In genomic region chr6:2784930-2785329, GRCh38 we compare ENCODE assay signal across 24 cellular contexts.
"Had no signal": no experiment of that assay in that cellular context is flagged by ENCODE, and none has a peak within 500 bp of the region (broad histone marks: within the 10 kb centered on the region; RNA-seq: fewer than 3 reads in every experiment).

No MANE protein-coding gene starts in this region.

- DNase-seq: activated CD4-positive, alpha-beta T cell treated with anti-CD3 and anti-CD28 coated beads, Interleukin-2, amount 10 ng/mL, durations not matched to agents 7 days and 5 days; activated CD4-positive, CD25-positive, alpha-beta regulatory T cell; activated CD8-positive, alpha-beta memory T cell treated with anti-CD3 and anti-CD28 coated beads, Interleukin-2, amount 50 U/mL, for 4 hours; activated CD8-positive, alpha-beta T cell treated with anti-CD3 and anti-CD28 coated beads for 36 hours; activated naive CD4-positive, alpha-beta T cell; activated T-cell treated with anti-CD3 and anti-CD28 coated beads, Interleukin-2, amount 50 U/mL, for 72 hours; aorta; body of pancreas; central memory CD4-positive, alpha-beta T cell; MG63; NCI-H1105; NCI-H1436 treated with DMSO at 0.1 percent for 48 hours; NCI-H187; NCI-H2081; NCI-H446; PC-3; SHP77; T-helper 9 cell had no signal

- H3K27ac Mint-ChIP-seq: activated CD4-positive, alpha-beta T cell treated with anti-CD3 and anti-CD28 coated beads, Interleukin-2, amount 10 ng/mL, durations not matched to agents 7 days and 5 days; activated CD8-positive, alpha-beta T cell treated with anti-CD3 and anti-CD28 coated beads for 36 hours; activated naive CD4-positive, alpha-beta T cell treated with anti-CD3 and anti-CD28 coated beads, Interleukin-2, amount 50 U/mL, for 24 hours; activated T-cell treated with anti-CD3 and anti-CD28 coated beads, Interleukin-2, amount 50 U/mL, for 72 hours; T-helper 1 cell treated with Interleukin-12 subunit alpha and Interleukin-12 subunit beta and Interleukin-4 antibody, amounts not matched to agents 30 μg/mL and 1 μg/mL, for 36 hours had no signal

- H3K36me3 ChIP-seq: MG63 had no signal

- H3K4me2 ChIP-seq: KMS-11 had no signal

- H3K4me3 Mint-ChIP-seq: activated CD4-positive, alpha-beta T cell treated with anti-CD3 and anti-CD28 coated beads, Interleukin-2, amount 10 ng/mL, durations not matched to agents 7 days and 5 days; activated CD8-positive, alpha-beta T cell treated with anti-CD3 and anti-CD28 coated beads for 36 hours; activated naive CD4-positive, alpha-beta T cell treated with anti-CD3 and anti-CD28 coated beads, Interleukin-2, amount 50 U/mL, for 24 hours; activated T-cell treated with anti-CD3 and anti-CD28 coated beads, Interleukin-2, amount 50 U/mL, for 72 hours; IgD-negative memory B cell; T-helper 1 cell treated with Interleukin-12 subunit alpha and Interleukin-12 subunit beta and Interleukin-4 antibody, amounts not matched to agents 30 μg/mL and 1 μg/mL, for 36 hours had no signal

- H3K27ac ChIP-seq: body of pancreas, KMS-11 had no signal

- H3K4me3 ChIP-seq: body of pancreas, MG63 had no signal

- ATAC-seq: activated CD8-positive, alpha-beta T cell treated with anti-CD3 and anti-CD28 coated beads for 36 hours; activated T-cell treated with anti-CD3 and anti-CD28 coated beads, Interleukin-2, amount 50 U/mL, for 72 hours; body of pancreas; PC-3 had no signal

- H3K27me3 Mint-ChIP-seq: activated CD4-positive, alpha-beta T cell treated with anti-CD3 and anti-CD28 coated beads, Interleukin-2, amount 10 ng/mL, durations not matched to agents 7 days and 5 days; activated CD8-positive, alpha-beta T cell treated with anti-CD3 and anti-CD28 coated beads for 36 hours; activated naive CD4-positive, alpha-beta T cell treated with anti-CD3 and anti-CD28 coated beads, Interleukin-2, amount 50 U/mL, for 24 hours; IgD-negative memory B cell had no signal

- H3K27me3 ChIP-seq: body of pancreas, MG63 had no signal

- H3K9me3 ChIP-seq: body of pancreas, MG63 had no signal

- FAIRE-seq: bronchial epithelial cell, RCC 7860 had no signal

- H3K9ac ChIP-seq: KMS-11 had no signal

- H3K9me3 Mint-ChIP-seq: activated CD4-positive, alpha-beta T cell treated with anti-CD3 and anti-CD28 coated beads, Interleukin-2, amount 10 ng/mL, durations not matched to agents 7 days and 5 days; activated CD8-positive, alpha-beta T cell treated with anti-CD3 and anti-CD28 coated beads for 36 hours; activated naive CD4-positive, alpha-beta T cell treated with anti-CD3 and anti-CD28 coated beads, Interleukin-2, amount 50 U/mL, for 24 hours; activated T-cell treated with anti-CD3 and anti-CD28 coated beads, Interleukin-2, amount 50 U/mL, for 72 hours; IgD-negative memory B cell; T-helper 1 cell treated with Interleukin-12 subunit alpha and Interleukin-12 subunit beta and Interleukin-4 antibody, amounts not matched to agents 30 μg/mL and 1 μg/mL, for 36 hours had no signal
